Comparison of ENCODE assay signal across 18 cellular contexts in genomic region chr5:56659991-56660390, GRCh38.
DNase-seq lines count a peak whose midpoint lies in the region; TF ChIP-seq lines count a peak whose summit lies in the region.
"Had no signal": no experiment of that assay in that cellular context is flagged by ENCODE, and none has a peak within 500 bp of the region (broad histone marks: within the 10 kb centered on the region; RNA-seq: fewer than 3 reads in every experiment).

No MANE protein-coding gene starts in this region.

- intact Hi-C loops in MCF 10A (cut with micrococcal nuclease), result no loop called here
- intact Hi-C loops in breast epithelium (cut with DNase I; ENCODE audit: low total_unique reads), result no loop called here

- H3K36me3 ChIP-seq in breast epithelium (no peaks in the 10 kb centered on the region), osteoblast (ENCODE audit: insufficient read depth, low read length) (no peaks in the 10 kb centered on the region)
- H3K36me3 ChIP-seq: BLaER1 had no signal

- POLR2A ChIA-PET in MCF 10A (lab: Yijun Ruan, JAX), result interaction anchor here (0.6 kb wide), 1 partner anchor 240 kb away, joined by 4 read pairs; no protein-coding TSS in a partner anchor

- no peaks in the 10 kb centered on the region for H3K79me2 ChIP-seq in osteoblast (ENCODE audit: insufficient read depth, low read length)

- peaks cover 4% of the 10 kb centered on the region for H3K9me3 Mint-ChIP-seq in MCF 10A (ENCODE audit: unreplicated experiment)
- H3K9me3 Mint-ChIP-seq: HFFc6 had no signal

- no peaks in the 10 kb centered on the region for H3K27me3 Mint-ChIP-seq in MCF 10A (ENCODE audit: insufficient read depth, unreplicated experiment)

- no peaks in the 10 kb centered on the region for H3K4me1 ChIP-seq in breast epithelium
- no peaks in the 10 kb centered on the region for H3K4me1 ChIP-seq in osteoblast (ENCODE audit: insufficient read depth, low read length)

- DNase-seq in MCF 10A (ENCODE audit: unreplicated experiment), result no peak
- DNase-seq in breast epithelium (ENCODE audit: low spot score in 2 of 2), result no peak
- peak in 47 of 51 donors; percentile 5 to 88 (median 58) for DNase-seq in hypothalamus (lab: John Stamatoyannopoulos, UW)
- peak; percentile 18 for DNase-seq in occipital lobe (lab: John Stamatoyannopoulos, UW)
- no peak for DNase-seq in SHP77 treated with DMSO at 0.1 percent for 48 hours (lab: John Stamatoyannopoulos, UW)
- no peak for DNase-seq in osteoblast (ENCODE audit: insufficient read length, low spot score, missing footprints)
- no peak for DNase-seq in NK-92 (lab: John Stamatoyannopoulos, UW; ENCODE audit: unreplicated experiment)
- no peak for DNase-seq in CD1c-positive myeloid dendritic cell (ENCODE audit: extremely low spot score)
- DNase-seq: EL, HFFc6, NCI-H1105, NCI-H187 treated with DMSO at 0.1 percent for 48 hours, NCI-H2171, NCI-H510A, OCI-M1 had no signal

- TF ChIP-seq CTCF in MCF 10A (IDR thresholded peaks at IDR 0.05; ENCODE audit: unreplicated experiment) (no peak), breast epithelium (IDR thresholded peaks at IDR 0.05) (no peak), osteoblast (IDR thresholded peaks at IDR 0.05; ENCODE audit: extremely low read depth, low read depth, low read length) (no peak)

- no peaks in the 10 kb centered on the region for H3K36me3 Mint-ChIP-seq in MCF 10A (ENCODE audit: insufficient read depth, unreplicated experiment)

- no peak overlapping the region for H3K4me3 ChIP-seq in breast epithelium
- H3K4me3 ChIP-seq in osteoblast (ENCODE audit: insufficient read depth, low read length), result no peak overlapping the region
- H3K4me3 ChIP-seq: BLaER1, K562 had no signal

- peak overlapping the region; percentile 18 for H3K27ac Mint-ChIP-seq in MCF 10A (ENCODE audit: low read depth, unreplicated experiment)
- H3K27ac Mint-ChIP-seq: HFFc6 had no signal

- H3K27ac ChIP-seq in breast epithelium, result no peak overlapping the region
- H3K27ac ChIP-seq in osteoblast (ENCODE audit: low read depth, low read length), result no peak overlapping the region
- H3K27ac ChIP-seq: 22Rv1, BLaER1 had no signal

- CTCF ChIA-PET in MCF 10A (lab: Yijun Ruan, JAX), result no interaction called here

- no TSS peak for BruUV-seq in MCF 10A (replicated peaks; lab: Mats Ljungman, UMichigan)

- H2AFZ ChIP-seq in osteoblast (ENCODE audit: low read length), result no peak overlapping the region

- H3K4me1 Mint-ChIP-seq in MCF 10A (ENCODE audit: insufficient read depth, unreplicated experiment), result peaks cover 11% of the 10 kb centered on the region

- H3K27me3 ChIP-seq in breast epithelium, result no peaks in the 10 kb centered on the region
- peaks cover 12% of the 10 kb centered on the region for H3K27me3 ChIP-seq in osteoblast (ENCODE audit: insufficient read depth, low read length)
- H3K27me3 ChIP-seq: BLaER1 had no signal

- no peaks in the 10 kb centered on the region for H4K20me1 ChIP-seq in osteoblast (ENCODE audit: insufficient read depth, low read length)
- H4K20me1 ChIP-seq: BLaER1 had no signal

- no peak for TF ChIP-seq POLR2A in breast epithelium (IDR thresholded peaks at IDR 0.05)

- H3K4me3 Mint-ChIP-seq in MCF 10A (ENCODE audit: unreplicated experiment), result no peak overlapping the region
- H3K4me3 Mint-ChIP-seq: HFFc6 had no signal

- H3K9me3 ChIP-seq in breast epithelium (no peaks in the 10 kb centered on the region), osteoblast (ENCODE audit: low read depth, low read length) (no peaks in the 10 kb centered on the region)

- no peak overlapping the region for H3K4me2 ChIP-seq in osteoblast (ENCODE audit: insufficient read depth, low read length)
- H3K4me2 ChIP-seq: BLaER1 had no signal

Comparison
In these comparisons a context has a peak if more than half of its experiments do, and no peak if none do; other contexts are left out.
1. DNase-seq: peak in hypothalamus (47 of 51) and occipital lobe (single experiment); none in MCF 10A (single experiment), breast epithelium (0 of 2), SHP77 treated with DMSO at 0.1 percent for 48 hours (single experiment), osteoblast (single experiment), NK-92 (single experiment) and CD1c-positive myeloid dendritic cell (single experiment).